8 cellular contexts compared by ENCODE assay signal in the genomic region with DNA sequence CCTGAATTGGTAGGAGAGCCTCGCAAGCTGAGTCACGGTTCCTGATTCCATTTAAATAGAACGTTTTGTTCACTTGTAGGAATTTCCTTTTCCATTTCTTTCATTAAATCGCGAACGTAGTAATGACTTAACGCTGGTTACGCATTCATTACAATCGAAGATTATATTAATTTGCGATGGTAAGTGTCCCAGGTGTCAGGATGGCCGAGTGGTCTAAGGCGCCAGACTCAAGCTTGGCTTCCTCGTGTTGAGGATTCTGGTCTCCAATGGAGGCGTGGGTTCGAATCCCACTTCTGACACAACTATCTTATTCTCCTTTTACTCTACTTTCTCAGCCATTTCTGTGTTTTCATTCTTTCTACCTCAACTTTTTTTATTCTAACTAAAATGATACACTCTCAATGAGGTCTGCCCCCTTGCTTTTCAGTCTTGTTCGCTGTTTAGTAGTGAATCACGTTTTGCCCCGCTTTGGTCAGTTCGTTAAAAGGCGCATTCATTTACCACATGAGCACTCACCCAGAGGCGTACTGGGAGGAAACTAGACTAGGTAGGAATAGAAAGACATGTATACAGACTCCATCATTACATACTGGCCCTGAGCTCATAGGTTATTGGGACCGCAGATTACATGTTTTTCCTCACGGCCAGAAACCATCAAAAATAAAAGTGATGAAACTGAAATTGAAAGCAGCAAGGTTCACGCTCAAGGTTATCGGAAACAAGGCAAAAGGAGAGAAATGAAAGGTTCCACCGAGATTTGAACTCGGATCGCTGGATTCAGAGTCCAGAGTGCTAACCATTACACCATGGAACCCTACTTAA. TPM values are rescaled to one million over a fixed set of nuclear protein-coding genes. Genes with fewer than 3 reads are reported as not detected.
A peak's percentile ranks its signal among the peaks of the same experiment; 100 is the strongest.
DNase-seq lines count a peak whose midpoint lies in the region; ATAC-seq and TF ChIP-seq lines count a peak whose summit lies in the region.

No MANE protein-coding gene starts in this region.

- under 1% methylated on average over 28 of the region's 28 CpGs for WGBS in prostate gland

- peak overlapping the region; percentile 83 to 88 (median 85) for H3K4me3 Mint-ChIP-seq in T-cell

- DNase-seq in GM03348 (ENCODE audit: low spot score) (peak; percentile 61), NCI-H1417 treated with DMSO at 0.1 percent for 48 hours (lab: John Stamatoyannopoulos, UW) (peak; percentile 60), T-cell (peak; percentile 52 to 83 (median 72)), right atrium auricular region (ENCODE audit: low spot score) (peak; percentile 85), prostate gland (ENCODE audit: low spot score) (peak; percentile 74), vagina (ENCODE audit: extremely low spot score in 2 of 2) (peak in 1 of 2 donors; percentile 89)

- POLR2A ChIA-PET in T-cell (lab: Charles Lee) = interaction anchor here in 1 of 2 donors (0.6 kb wide), 2 partner anchors 78 to 1050 kb away, joined by 3 to 10 read pairs; no protein-coding TSS in a partner anchor

- H3K4me3 ChIP-seq in right atrium auricular region (peak overlapping the region; percentile 41 to 59), prostate gland (peak overlapping the region; percentile 48 to 49), vagina (peak overlapping the region; percentile 53 to 62)

- ATAC-seq in HG02623 (IDR thresholded peaks at IDR 0.05; ENCODE audit: unreplicated experiment) (peak; percentile 61), T-cell (replicated peaks in 1 of 4) (peak; percentile 71 to 72 (median 71))

- CTCF ChIA-PET in T-cell (lab: Charles Lee) = interaction anchor here (0.9 to 3.5 kb wide), 9 partner anchors 40 to 104 kb away, joined by 3 to 21 read pairs (median 4); no protein-coding TSS in a partner anchor

- no peaks in the 10 kb centered on the region for H3K36me3 ChIP-seq in right atrium auricular region
- no peaks in the 10 kb centered on the region for H3K36me3 ChIP-seq in prostate gland
- no peaks in the 10 kb centered on the region for H3K36me3 ChIP-seq in vagina

- H3K36me3 Mint-ChIP-seq in T-cell = no peaks in the 10 kb centered on the region

- TF ChIP-seq POLR2A in prostate gland (IDR thresholded peaks at IDR 0.05) = no peak
- TF ChIP-seq POLR2A in vagina (IDR thresholded peaks at IDR 0.05) = no peak

- H3K27ac Mint-ChIP-seq in T-cell = peak overlapping the region; percentile 87 to 89

- H3K27ac ChIP-seq in angular gyrus (ENCODE audit: low read depth, low read length) (peak overlapping the region; percentile 62), right atrium auricular region (peak overlapping the region; percentile 78 to 79), prostate gland (peak overlapping the region; percentile 79 to 80), vagina (peak overlapping the region; percentile 88)

- H3K27me3 ChIP-seq in right atrium auricular region (no peaks in the 10 kb centered on the region), prostate gland (replicated peaks; ENCODE audit: insufficient read depth) (no peaks in the 10 kb centered on the region), vagina (no peaks in the 10 kb centered on the region)

- TF ChIP-seq CTCF in right atrium auricular region (IDR thresholded peaks at IDR 0.05) = no peak
- TF ChIP-seq CTCF in prostate gland (IDR thresholded peaks at IDR 0.05) = no peak
- TF ChIP-seq CTCF in vagina (IDR thresholded peaks at IDR 0.05) = no peak

- no peaks in the 10 kb centered on the region for H3K9me3 Mint-ChIP-seq in T-cell

- H3K4me1 Mint-ChIP-seq in T-cell = peaks cover 53 to 56% (median 55%) of the 10 kb centered on the region in 3 donors

- H3K27me3 Mint-ChIP-seq in T-cell = peaks cover 0 to 2% of the 10 kb centered on the region in 2 donors

- peaks cover 0 to 19% of the 10 kb centered on the region in 2 donors for H3K4me1 ChIP-seq in right atrium auricular region
- H3K4me1 ChIP-seq in prostate gland (replicated peaks) = no peaks in the 10 kb centered on the region
- H3K4me1 ChIP-seq in vagina = peaks cover 19% of the 10 kb centered on the region

- H3K9me3 ChIP-seq in right atrium auricular region (no peaks in the 10 kb centered on the region), prostate gland (no peaks in the 10 kb centered on the region), vagina (no peaks in the 10 kb centered on the region)

- intact Hi-C loops in prostate gland (cut with DNase I) (loop anchor here (2.0 to 5.0 kb wide), 2 partner anchors 18 to 104 kb away; a partner anchor contains a TSS), vagina (cut with DNase I) (loop anchor here (1.0 to 5.0 kb wide), 2 partner anchors 41 to 45 kb away; no protein-coding TSS in a partner anchor)

RNA-seq across cellular contexts. Expression of a gene that starts 17.3 kb away (rescaled TPM):
- total RNA-seq in T-cell (10 to 100 TPM; 27.2 to 91.7 (median 86.9) TPM), right atrium auricular region (10 to 100 TPM; 22.3 to 28.5 TPM), prostate gland (10 to 100 TPM; 79.2 to 85.7 TPM), vagina (58.4 TPM)
